ENCODE assay signal across 8 cellular contexts in the genomic region with DNA sequence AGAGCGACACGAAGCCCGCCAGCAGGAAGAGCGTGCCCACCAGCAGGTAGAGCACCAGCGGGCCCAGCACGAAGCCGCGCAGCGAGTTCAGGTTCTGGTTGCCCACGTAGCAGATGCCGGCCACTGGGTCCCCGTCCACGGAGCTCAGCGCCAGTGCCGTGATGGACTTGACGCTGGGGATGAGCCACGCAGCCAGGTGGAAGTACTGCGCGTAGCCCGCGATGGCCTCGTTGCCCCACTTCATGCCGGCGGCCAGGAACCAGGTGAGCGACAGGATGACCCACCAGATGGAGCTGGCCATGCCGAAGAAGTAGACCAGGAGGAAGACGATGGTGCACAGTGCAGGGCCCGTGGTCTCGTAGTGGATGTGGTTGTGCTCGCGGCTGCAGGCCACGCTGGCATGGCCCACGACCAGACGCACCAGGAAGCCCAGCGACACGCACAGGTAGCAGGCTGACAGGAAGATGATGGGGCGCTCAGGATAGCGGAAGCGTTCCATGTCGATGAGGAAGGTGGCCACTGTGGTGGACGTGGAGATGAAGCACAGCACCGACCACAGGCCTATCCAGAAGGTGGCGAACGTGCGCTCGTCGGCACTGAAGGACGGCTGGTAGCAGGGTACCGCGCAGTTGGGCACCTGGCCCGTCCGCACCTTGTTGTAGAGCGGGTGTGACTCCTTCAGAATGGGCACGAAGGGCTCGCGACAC. TPM values are rescaled to one million over a fixed set of nuclear protein-coding genes. Genes with fewer than 3 reads are reported as not detected.
DNase-seq lines count a peak whose midpoint lies in the region; ATAC-seq and TF ChIP-seq lines count a peak whose summit lies in the region.

No MANE protein-coding gene starts in this region.

- H3K27ac Mint-ChIP-seq in GM23338: no peak overlapping the region
- no peak overlapping the region for H3K27ac Mint-ChIP-seq in activated naive CD8-positive, alpha-beta T cell treated with anti-CD3 and anti-CD28 coated beads, Interleukin-2, amount 10 ng/mL, durations not matched to agents 7 days and 5 days

- H3K9me2 ChIP-seq in GM23338 (ENCODE audit: insufficient read depth): no peaks in the 10 kb centered on the region

- H3K9me3 ChIP-seq in iPS-15b (ENCODE audit: control insufficient read depth, insufficient read depth, low read length) (no peaks in the 10 kb centered on the region), skeletal muscle satellite cell (replicated peaks; ENCODE audit: low read length) (no peaks in the 10 kb centered on the region)

- peaks cover 6% of the 10 kb centered on the region for H3K27me3 ChIP-seq in GM23338 (ENCODE audit: insufficient read depth)
- no peaks in the 10 kb centered on the region for H3K27me3 ChIP-seq in iPS-15b (ENCODE audit: control insufficient read depth, insufficient read depth, low read length)
- no peaks in the 10 kb centered on the region for H3K27me3 ChIP-seq in skeletal muscle satellite cell (ENCODE audit: control insufficient read depth, insufficient read depth, low read length)

- POLR2A ChIA-PET in activated naive CD8-positive, alpha-beta T cell treated with anti-CD3 and anti-CD28 coated beads, Interleukin-2, amount 10 ng/mL, durations not matched to agents 7 days and 5 days (lab: Charles Lee): interaction anchor here (0.5 kb wide), 1 partner anchor 47 kb away, joined by 3 read pairs; no protein-coding TSS in a partner anchor
- POLR2A ChIA-PET in HEK293T (lab: Yijun Ruan, JAX): no interaction called here

- peaks cover 29% of the 10 kb centered on the region for H3K27me3 Mint-ChIP-seq in GM23338 (ENCODE audit: insufficient read depth, low read depth, poor library complexity)
- H3K27me3 Mint-ChIP-seq in activated naive CD8-positive, alpha-beta T cell treated with anti-CD3 and anti-CD28 coated beads, Interleukin-2, amount 10 ng/mL, durations not matched to agents 7 days and 5 days: peaks cover 47% of the 10 kb centered on the region

- H3K9me3 Mint-ChIP-seq in GM23338: peaks cover 2% of the 10 kb centered on the region
- H3K9me3 Mint-ChIP-seq in activated naive CD8-positive, alpha-beta T cell treated with anti-CD3 and anti-CD28 coated beads, Interleukin-2, amount 10 ng/mL, durations not matched to agents 7 days and 5 days: no peaks in the 10 kb centered on the region

- peaks cover 23% of the 10 kb centered on the region for H3F3A ChIP-seq in GM23338 (replicated peaks; ENCODE audit: low read depth)

- H3K4me2 ChIP-seq in GM23338 (peak overlapping the region; percentile 94), skeletal muscle satellite cell (ENCODE audit: low read length) (peak overlapping the region; percentile 93)

- H4K20me1 ChIP-seq in GM23338 (replicated peaks; ENCODE audit: insufficient read depth): peaks cover 28% of the 10 kb centered on the region

- H2AFZ ChIP-seq in GM23338: no peak overlapping the region

- H3K36me3 ChIP-seq in GM23338 (ENCODE audit: insufficient read depth): peaks cover 13% of the 10 kb centered on the region; the same call in 1 of the 2 replicates
- peaks cover 18% of the 10 kb centered on the region for H3K36me3 ChIP-seq in iPS-15b (ENCODE audit: control insufficient read depth, insufficient read depth, low read length)
- no peaks in the 10 kb centered on the region for H3K36me3 ChIP-seq in skeletal muscle satellite cell (ENCODE audit: insufficient read depth, low read length)

- CTCF ChIA-PET in HEK293T (lab: Yijun Ruan, JAX): no interaction called here

- TF ChIP-seq CTCF in 22Rv1 (IDR thresholded peaks at IDR 0.05) (peak; percentile 43), GM23338 (conservative IDR thresholded peaks at IDR 0.05; ENCODE audit: low read depth in 2 of 2) (peak; percentile 37 to 81)

- peaks cover 68% of the 10 kb centered on the region for H3K79me2 ChIP-seq in GM23338 (replicated peaks; ENCODE audit: insufficient read depth)

- H3K4me1 Mint-ChIP-seq in GM23338: peaks cover 63% of the 10 kb centered on the region
- peaks cover 13% of the 10 kb centered on the region for H3K4me1 Mint-ChIP-seq in activated naive CD8-positive, alpha-beta T cell treated with anti-CD3 and anti-CD28 coated beads, Interleukin-2, amount 10 ng/mL, durations not matched to agents 7 days and 5 days

- H3K36me3 Mint-ChIP-seq in GM23338 (ENCODE audit: low read depth): peaks cover 36% of the 10 kb centered on the region
- H3K36me3 Mint-ChIP-seq in activated naive CD8-positive, alpha-beta T cell treated with anti-CD3 and anti-CD28 coated beads, Interleukin-2, amount 10 ng/mL, durations not matched to agents 7 days and 5 days: peaks cover 3% of the 10 kb centered on the region

- no peak overlapping the region for H3K9ac ChIP-seq in iPS-15b (ENCODE audit: low read depth, low read length)
- no peak overlapping the region for H3K9ac ChIP-seq in skeletal muscle satellite cell (ENCODE audit: low read depth, low read length)

- H3K4me1 ChIP-seq in GM23338 (ENCODE audit: insufficient read depth): peaks cover 43% of the 10 kb centered on the region
- H3K4me1 ChIP-seq in iPS-15b (ENCODE audit: control insufficient read depth, insufficient read depth, low read length): peaks cover 22% of the 10 kb centered on the region
- H3K4me1 ChIP-seq in skeletal muscle satellite cell (ENCODE audit: control insufficient read depth, insufficient read depth, low read length): peaks cover 23% of the 10 kb centered on the region

- ATAC-seq in GM23338 (peak; percentile 23), GM21526 (IDR thresholded peaks at IDR 0.05; ENCODE audit: low FRiP score, unreplicated experiment) (no peak)
- no peak for ATAC-seq in activated naive CD8-positive, alpha-beta T cell treated with anti-CD3 and anti-CD28 coated beads, Interleukin-2, amount 10 ng/mL, durations not matched to agents 7 days and 5 days (ENCODE audit: low read depth)

- H3K27ac ChIP-seq in 22Rv1 (peak overlapping the region; percentile 95), GM23338 (ENCODE audit: low read depth) (no peak overlapping the region)

- peak overlapping the region; percentile 93 for H3K4me3 Mint-ChIP-seq in GM23338
- peak overlapping the region; percentile 86 for H3K4me3 Mint-ChIP-seq in activated naive CD8-positive, alpha-beta T cell treated with anti-CD3 and anti-CD28 coated beads, Interleukin-2, amount 10 ng/mL, durations not matched to agents 7 days and 5 days

- H3K4me3 ChIP-seq in GM23338: peak overlapping the region; percentile 89
- H3K4me3 ChIP-seq in iPS-15b (ENCODE audit: low read depth, low read length): peak overlapping the region; percentile 92
- peak overlapping the region; percentile 89 for H3K4me3 ChIP-seq in skeletal muscle satellite cell (ENCODE audit: low read length)

- DNase-seq in GM23338 (ENCODE audit: low spot score) (peak; percentile 78), HEK293T (ENCODE audit: extremely low spot score) (no peak), iPS-NIHi11 (ENCODE audit: low spot score) (no peak)
- DNase-seq in activated naive CD8-positive, alpha-beta T cell treated with anti-CD3 and anti-CD28 coated beads, Interleukin-2, amount 10 ng/mL, durations not matched to agents 7 days and 5 days: peak; percentile 29

TF ChIP-seq in HEK293T, 16 proteins besides CTCF, POLR2A, EP300 and RAD21:
- TF ChIP-seq SP1 (IDR thresholded peaks at IDR 0.05) (no peak), FOXK2 (IDR thresholded peaks at IDR 0.05) (no peak), SUZ12 (IDR thresholded peaks at IDR 0.05) (no peak), CTBP1 (IDR thresholded peaks at IDR 0.05; ENCODE audit: borderline replicate concordance) (no peak), BHLHE40 (IDR thresholded peaks at IDR 0.05; ENCODE audit: borderline replicate concordance) (no peak), ELF4 (IDR thresholded peaks at IDR 0.05) (no peak), NFRKB (IDR thresholded peaks at IDR 0.05) (no peak), L3MBTL2 (conservative IDR thresholded peaks at IDR 0.05) (no peak), ZNF384 (IDR thresholded peaks at IDR 0.05) (no peak), LEF1 (IDR thresholded peaks at IDR 0.05; ENCODE audit: borderline replicate concordance) (no peak), TARDBP (IDR thresholded peaks at IDR 0.05) (no peak), FOXM1 (IDR thresholded peaks at IDR 0.05; ENCODE audit: borderline replicate concordance) (no peak), HDGF (IDR thresholded peaks at IDR 0.05; ENCODE audit: borderline replicate concordance) (no peak), FOXA1 (IDR thresholded peaks at IDR 0.05) (no peak), ARNT (IDR thresholded peaks at IDR 0.05) (no peak)
- TF ChIP-seq, protein P1, sequence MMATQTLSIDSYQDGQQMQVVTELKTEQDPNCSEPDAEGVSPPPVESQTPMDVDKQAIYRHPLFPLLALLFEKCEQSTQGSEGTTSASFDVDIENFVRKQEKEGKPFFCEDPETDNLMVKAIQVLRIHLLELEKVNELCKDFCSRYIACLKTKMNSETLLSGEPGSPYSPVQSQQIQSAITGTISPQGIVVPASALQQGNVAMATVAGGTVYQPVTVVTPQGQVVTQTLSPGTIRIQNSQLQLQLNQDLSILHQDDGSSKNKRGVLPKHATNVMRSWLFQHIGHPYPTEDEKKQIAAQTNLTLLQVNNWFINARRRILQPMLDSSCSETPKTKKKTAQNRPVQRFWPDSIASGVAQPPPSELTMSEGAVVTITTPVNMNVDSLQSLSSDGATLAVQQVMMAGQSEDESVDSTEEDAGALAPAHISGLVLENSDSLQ (IDR thresholded peaks at IDR 0.05): no peak

RNA-seq across cellular contexts. Expression of a gene that starts 2.1 kb away (rescaled TPM):
- total RNA-seq in GM23338 (2014; rRNA removed; shearing (Covaris generic)): 80.5 and 94.8 TPM in 2 replicates
- polyA plus RNA-seq in GM23338 (2016; fragmentation: Nextera tagmentation; extraction: Ambion mirVana): 28.1 and 32.3 TPM in 2 replicates
- under 1 TPM; 0.40 to 0.50 TPM for total RNA-seq in activated naive CD8-positive, alpha-beta T cell treated with anti-CD3 and anti-CD28 coated beads, Interleukin-2, amount 10 ng/mL, durations not matched to agents 7 days and 5 days
- 0.66 and 1.0 TPM in 2 replicates for total RNA-seq in skeletal muscle satellite cell (2012; rRNA removed)

RNA-seq across cellular contexts. Expression of a gene that starts 56.2 kb away (rescaled TPM):
- total RNA-seq in GM23338 (2014; rRNA removed; shearing (Covaris generic)): 32.1 and 35.1 TPM in 2 replicates
- 19.6 and 20.8 TPM in 2 replicates for polyA plus RNA-seq in GM23338 (2016; fragmentation: Nextera tagmentation; extraction: Ambion mirVana)
- 1 to 10 TPM; 6.3 to 8.0 TPM for total RNA-seq in activated naive CD8-positive, alpha-beta T cell treated with anti-CD3 and anti-CD28 coated beads, Interleukin-2, amount 10 ng/mL, durations not matched to agents 7 days and 5 days
- 8.5 and 8.9 TPM in 2 replicates for total RNA-seq in skeletal muscle satellite cell (2012; rRNA removed)

Comparison
In these comparisons a context has a peak if more than half of its experiments do, and no peak if none do; other contexts are left out.
1. DNase-seq: peak in GM23338 (single experiment) and activated naive CD8-positive, alpha-beta T cell treated with anti-CD3 and anti-CD28 coated beads, Interleukin-2, amount 10 ng/mL, durations not matched to agents 7 days and 5 days (single experiment); none in HEK293T (single experiment) and iPS-NIHi11 (single experiment).
2. RNA of a gene that starts 2.1 kb away (total RNA-seq): 80.5 to 94.8 TPM in GM23338; 0.40 to 0.50 TPM in activated naive CD8-positive, alpha-beta T cell treated with anti-CD3 and anti-CD28 coated beads, Interleukin-2, amount 10 ng/mL, durations not matched to agents 7 days and 5 days; every median in the first group is over 10 times any median in the second.
3. Peak in every context shown above with its lines, with median percentiles within 50 percentile points of each other: H3K4me3 ChIP-seq.